32 cellular contexts compared by ENCODE assay signal in the genomic region with DNA sequence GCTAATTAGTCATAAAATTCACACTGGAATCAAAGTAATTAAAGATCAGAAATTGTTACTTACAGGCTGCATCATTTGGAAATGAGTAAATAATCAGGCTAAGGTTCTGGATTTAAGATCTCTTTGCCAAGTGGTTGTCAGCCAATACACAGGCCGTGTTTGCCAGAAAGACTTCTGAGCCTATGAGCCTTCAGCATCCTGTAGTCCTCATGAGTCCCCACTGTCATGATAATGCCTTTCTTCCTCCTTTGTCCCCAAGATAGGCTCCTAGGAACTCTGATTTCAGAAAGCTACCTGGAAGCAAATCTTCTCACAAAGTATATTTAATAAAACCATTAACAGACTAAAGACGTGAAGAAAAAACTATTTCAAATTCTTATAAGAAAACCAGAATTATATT.
"Had no signal": no experiment of that assay in that cellular context is flagged by ENCODE, and none has a peak within 500 bp of the region (broad histone marks: within the 10 kb centered on the region; RNA-seq: fewer than 3 reads in every experiment).

No MANE protein-coding gene starts in this region.

- H3K4me2 ChIP-seq: hepatocyte had no signal

- H2AFZ ChIP-seq: hepatocyte had no signal

- H3K4me1 Mint-ChIP-seq: activated CD4-positive, alpha-beta memory T cell treated with anti-CD3 and anti-CD28 coated beads, Interleukin-2, amount 10 ng/mL, durations not matched to agents 7 days and 5 days; activated CD4-positive, alpha-beta T cell treated with anti-CD3 and anti-CD28 coated beads for 36 hours; activated CD4-positive, alpha-beta T cell treated with anti-CD3 and anti-CD28 coated beads, Interleukin-2, amount 10 ng/mL, durations not matched to agents 24 days and 14 days; activated naive CD4-positive, alpha-beta T cell treated with anti-CD3 and anti-CD28 coated beads, Interleukin-2, amount 50 U/mL, for 24 hours; activated naive CD8-positive, alpha-beta T cell treated with anti-CD3 and anti-CD28 coated beads for 36 hours; activated naive CD8-positive, alpha-beta T cell treated with anti-CD3 and anti-CD28 coated beads, Interleukin-2, amount 50 U/mL, for 24 hours; T-helper 17 cell had no signal

- H3K27ac Mint-ChIP-seq: activated CD4-positive, alpha-beta memory T cell treated with anti-CD3 and anti-CD28 coated beads, Interleukin-2, amount 10 ng/mL, durations not matched to agents 7 days and 5 days; activated CD4-positive, alpha-beta T cell treated with anti-CD3 and anti-CD28 coated beads for 36 hours; activated CD4-positive, alpha-beta T cell treated with anti-CD3 and anti-CD28 coated beads, Interleukin-2, amount 10 ng/mL, durations not matched to agents 24 days and 14 days; activated naive CD4-positive, alpha-beta T cell treated with anti-CD3 and anti-CD28 coated beads for 36 hours; activated naive CD4-positive, alpha-beta T cell treated with anti-CD3 and anti-CD28 coated beads, Interleukin-2, amount 50 U/mL, for 24 hours; activated naive CD8-positive, alpha-beta T cell treated with anti-CD3 and anti-CD28 coated beads for 36 hours; activated naive CD8-positive, alpha-beta T cell treated with anti-CD3 and anti-CD28 coated beads, Interleukin-2, amount 50 U/mL, for 24 hours; activated T-cell treated with anti-CD3 and anti-CD28 coated beads, Interleukin-2, amount 50 U/mL, for 24 hours; activated T-helper 2 cell treated with anti-CD3 and anti-CD28 coated beads, Interferon-gamma antibody, Interleukin-2, Interleukin-4, amounts not matched to agents 10 μg/mL and 5 μg/mL and 100 μg/mL, durations not matched to agents 14 hours and 24 hours and 36 hours; effector memory CD8-positive, alpha-beta T cell; T-helper 17 cell; T-helper 2 cell treated with Interferon-gamma antibody and Interleukin-4, amounts not matched to agents 5 μg/mL and 100 μg/mL, for 36 hours had no signal

- H3K27me3 Mint-ChIP-seq: activated CD4-positive, alpha-beta memory T cell treated with anti-CD3 and anti-CD28 coated beads, Interleukin-2, amount 10 ng/mL, durations not matched to agents 7 days and 5 days; activated CD4-positive, alpha-beta T cell treated with anti-CD3 and anti-CD28 coated beads for 36 hours; activated CD4-positive, alpha-beta T cell treated with anti-CD3 and anti-CD28 coated beads, Interleukin-2, amount 10 ng/mL, durations not matched to agents 24 days and 14 days; activated naive CD4-positive, alpha-beta T cell treated with anti-CD3 and anti-CD28 coated beads, Interleukin-2, amount 50 U/mL, for 24 hours; activated naive CD8-positive, alpha-beta T cell treated with anti-CD3 and anti-CD28 coated beads for 36 hours; activated naive CD8-positive, alpha-beta T cell treated with anti-CD3 and anti-CD28 coated beads, Interleukin-2, amount 50 U/mL, for 24 hours; activated T-cell treated with anti-CD3 and anti-CD28 coated beads, Interleukin-2, amount 50 U/mL, for 24 hours; effector memory CD8-positive, alpha-beta T cell; T-helper 17 cell had no signal

- H3K4me3 ChIP-seq: adrenal gland, body of pancreas, esophagus squamous epithelium, gastroesophageal sphincter, heart right ventricle, hepatocyte had no signal

- H3K4me1 ChIP-seq: adrenal gland, body of pancreas, esophagus squamous epithelium, gastroesophageal sphincter, heart right ventricle had no signal

- DNase-seq: activated CD4-positive, alpha-beta memory T cell treated with anti-CD3 and anti-CD28 coated beads, Interleukin-2, amount 10 ng/mL, durations not matched to agents 7 days and 5 days; activated CD4-positive, alpha-beta T cell treated with anti-CD3 and anti-CD28 coated beads for 36 hours; activated CD4-positive, alpha-beta T cell treated with anti-CD3 and anti-CD28 coated beads, Interleukin-2, amount 10 ng/mL, durations not matched to agents 24 days and 14 days; activated CD4-positive, CD25-positive, alpha-beta regulatory T cell; activated CD4-positive, CD25-positive, alpha-beta regulatory T cell treated with anti-CD3 and anti-CD28 coated beads, Interleukin-2, amount 50 U/mL, for 72 hours; activated CD8-positive, alpha-beta memory T cell treated with anti-CD3 and anti-CD28 coated beads, Interleukin-2, amount 50 U/mL, for 48 hours; activated effector memory CD4-positive, alpha-beta T cell treated with anti-CD3 and anti-CD28 coated beads, Interleukin-2, amount 50 U/mL, for 16 hours; activated naive CD4-positive, alpha-beta T cell treated with anti-CD3 and anti-CD28 coated beads for 36 hours; activated naive CD8-positive, alpha-beta T cell treated with anti-CD3 and anti-CD28 coated beads for 36 hours; activated naive CD8-positive, alpha-beta T cell treated with anti-CD3 and anti-CD28 coated beads, Interleukin-2, amount 50 U/mL, for 24 hours; activated T-cell treated with anti-CD3 and anti-CD28 coated beads for 4 hours; activated T-cell treated with anti-CD3 and anti-CD28 coated beads, Interleukin-2, amount 50 U/mL, for 24 hours; adrenal gland; amygdala; aorta; body of pancreas; caudate nucleus; cortex of kidney; dermis blood vessel endothelial cell; effector CD4-positive, alpha-beta T cell; effector memory CD8-positive, alpha-beta T cell; esophagus squamous epithelium; foreskin melanocyte; heart right ventricle; T-helper 17 cell; T1000; WERI-Rb-1 had no signal

- H3K27ac ChIP-seq: adrenal gland, body of pancreas, esophagus squamous epithelium, gastroesophageal sphincter, heart right ventricle, hepatocyte, WERI-Rb-1 had no signal

- H3K9me3 Mint-ChIP-seq: activated naive CD8-positive, alpha-beta T cell treated with anti-CD3 and anti-CD28 coated beads, Interleukin-2, amount 50 U/mL, for 24 hours had no signal

- H3K36me3 Mint-ChIP-seq: activated naive CD4-positive, alpha-beta T cell treated with anti-CD3 and anti-CD28 coated beads, Interleukin-2, amount 50 U/mL, for 24 hours; activated naive CD8-positive, alpha-beta T cell treated with anti-CD3 and anti-CD28 coated beads for 36 hours had no signal

- H3K36me3 ChIP-seq: adrenal gland, esophagus squamous epithelium, gastroesophageal sphincter, heart right ventricle, WERI-Rb-1 had no signal

- H3K27me3 ChIP-seq: adrenal gland, body of pancreas, esophagus squamous epithelium, gastroesophageal sphincter, heart right ventricle, hepatocyte had no signal

- ATAC-seq: activated CD4-positive, alpha-beta T cell treated with anti-CD3 and anti-CD28 coated beads for 36 hours; activated naive CD8-positive, alpha-beta T cell treated with anti-CD3 and anti-CD28 coated beads, Interleukin-2, amount 50 U/mL, for 24 hours; body of pancreas; effector memory CD8-positive, alpha-beta T cell; gastroesophageal sphincter; heart right ventricle; T-helper 17 cell had no signal

- H3K4me3 Mint-ChIP-seq: activated CD4-positive, alpha-beta memory T cell treated with anti-CD3 and anti-CD28 coated beads, Interleukin-2, amount 10 ng/mL, durations not matched to agents 7 days and 5 days; activated CD4-positive, alpha-beta T cell treated with anti-CD3 and anti-CD28 coated beads for 36 hours; activated CD4-positive, alpha-beta T cell treated with anti-CD3 and anti-CD28 coated beads, Interleukin-2, amount 10 ng/mL, durations not matched to agents 24 days and 14 days; activated naive CD4-positive, alpha-beta T cell treated with anti-CD3 and anti-CD28 coated beads for 36 hours; activated naive CD4-positive, alpha-beta T cell treated with anti-CD3 and anti-CD28 coated beads, Interleukin-2, amount 50 U/mL, for 24 hours; activated naive CD8-positive, alpha-beta T cell treated with anti-CD3 and anti-CD28 coated beads for 36 hours; activated naive CD8-positive, alpha-beta T cell treated with anti-CD3 and anti-CD28 coated beads, Interleukin-2, amount 50 U/mL, for 24 hours; activated T-cell treated with anti-CD3 and anti-CD28 coated beads, Interleukin-2, amount 50 U/mL, for 24 hours; effector memory CD8-positive, alpha-beta T cell; T-helper 17 cell; T-helper 2 cell treated with Interferon-gamma antibody and Interleukin-4, amounts not matched to agents 5 μg/mL and 100 μg/mL, for 36 hours had no signal

- H3K79me2 ChIP-seq: hepatocyte had no signal
